ENCODE assay signal across 10 cellular contexts in genomic region chr9:131727184-131727785, GRCh38. TPM values are rescaled to one million over a fixed set of nuclear protein-coding genes. Genes with fewer than 3 reads are reported as not detected.
A peak's percentile ranks its signal among the peaks of the same experiment; 100 is the strongest.
DNase-seq lines count a peak whose midpoint lies in the region; ATAC-seq and TF ChIP-seq lines count a peak whose summit lies in the region.
"Had no signal": no experiment of that assay in that cellular context is flagged by ENCODE, and none has a peak within 500 bp of the region (broad histone marks: within the 10 kb centered on the region; RNA-seq: fewer than 3 reads in every experiment).

No MANE protein-coding gene starts in this region.

- H3K9me3 Mint-ChIP-seq in GM23338 (no peaks in the 10 kb centered on the region; the same call in 2 of the 3 replicates), T-cell (no peaks in the 10 kb centered on the region)

- H3K4me3 Mint-ChIP-seq in GM23338: no peak overlapping the region
- H3K4me3 Mint-ChIP-seq in T-cell: peak overlapping the region; percentile 51 to 82 (median 77)

- H3K36me3 Mint-ChIP-seq in GM23338 (ENCODE audit: low read depth): peaks cover 17% of the 10 kb centered on the region; the same call in 2 of the 3 replicates
- H3K36me3 Mint-ChIP-seq in T-cell: peaks cover 10% of the 10 kb centered on the region

- peaks cover 23% of the 10 kb centered on the region for H4K20me1 ChIP-seq in GM23338 (replicated peaks; ENCODE audit: insufficient read depth)
- peaks cover 82% of the 10 kb centered on the region for H4K20me1 ChIP-seq in smooth muscle cell (ENCODE audit: low read depth)

- H3K4me1 ChIP-seq in GM23338 (ENCODE audit: insufficient read depth) (peaks cover 29% of the 10 kb centered on the region), smooth muscle cell (ENCODE audit: low read depth) (peaks cover 27% of the 10 kb centered on the region)

- H3K4me3 ChIP-seq in GM23338 (no peak overlapping the region), fibroblast of villous mesenchyme (ENCODE audit: low read depth, low read length) (no peak overlapping the region), smooth muscle cell (no peak overlapping the region)
- H3K4me3 ChIP-seq: SJSA1 had no signal

- H3K9ac ChIP-seq in smooth muscle cell (ENCODE audit: low read depth): no peak overlapping the region

- H3K36me3 ChIP-seq in GM23338 (ENCODE audit: insufficient read depth) (no peaks in the 10 kb centered on the region), smooth muscle cell (ENCODE audit: low read depth) (no peaks in the 10 kb centered on the region)
- H3K36me3 ChIP-seq: SJSA1 had no signal

- H3K4me1 Mint-ChIP-seq in GM23338 (peaks cover 37% of the 10 kb centered on the region), T-cell (peaks cover 75 to 90% (median 83%) of the 10 kb centered on the region in 3 donors)

- H3K79me2 ChIP-seq in GM23338 (replicated peaks; ENCODE audit: insufficient read depth): peaks cover 98% of the 10 kb centered on the region
- H3K79me2 ChIP-seq in smooth muscle cell (ENCODE audit: low read depth): peaks cover 47% of the 10 kb centered on the region

- TF ChIP-seq CTCF in GM23338 (conservative IDR thresholded peaks at IDR 0.05; ENCODE audit: low read depth in 2 of 2) (no peak), fibroblast of villous mesenchyme (IDR thresholded peaks at IDR 0.05; ENCODE audit: insufficient read depth, low read depth, low read length) (no peak), smooth muscle cell (IDR thresholded peaks at IDR 0.05; ENCODE audit: borderline replicate concordance, insufficient read depth, poor library complexity, severe bottlenecking) (no peak)

- H3F3A ChIP-seq in GM23338 (replicated peaks; ENCODE audit: low read depth): no peaks in the 10 kb centered on the region
- peaks cover 18% of the 10 kb centered on the region for H3F3A ChIP-seq in smooth muscle cell (ENCODE audit: low read depth)

- no peaks in the 10 kb centered on the region for H3K9me2 ChIP-seq in GM23338 (ENCODE audit: insufficient read depth)

- CTCF ChIA-PET in T-cell (lab: Charles Lee): interaction anchor here (0.7 to 2.4 kb wide), 8 partner anchors 8 to 136 kb away, joined by 3 to 14 read pairs (median 6); partner anchors contain the start of gene RAPGEF1 (in 1 of the 2)

- WGBS in smooth muscle cell (ENCODE audit: low lambda C conversion rate): 44% methylated on average over 7 of the region's 7 CpGs

- H3K4me2 ChIP-seq in GM23338 (peak overlapping the region; percentile 52; the same call in 1 of the 2 replicates), smooth muscle cell (peak overlapping the region; percentile 77)

- H2AFZ ChIP-seq in GM23338 (no peak overlapping the region), smooth muscle cell (ENCODE audit: low read depth) (no peak overlapping the region)

- H3K27me3 Mint-ChIP-seq in GM23338 (ENCODE audit: insufficient read depth, low read depth, poor library complexity) (peaks cover 5% of the 10 kb centered on the region), T-cell (no peaks in the 10 kb centered on the region)

- ATAC-seq in GM23338 (peak; percentile 23; the same call in 2 of the 3 replicates), T-cell (replicated peaks in 1 of 4) (no peak), GM18858 (IDR thresholded peaks at IDR 0.05; ENCODE audit: unreplicated experiment) (no peak)

- H3K27ac ChIP-seq in GM23338 (ENCODE audit: low read depth): peak overlapping the region; percentile 77; the same call in 1 of the 2 replicates
- peak overlapping the region; percentile 67 for H3K27ac ChIP-seq in smooth muscle cell (ENCODE audit: low read depth)
- H3K27ac ChIP-seq: SJSA1 had no signal

- H3K27ac Mint-ChIP-seq in GM23338 (no peak overlapping the region), T-cell (peak overlapping the region; percentile 88 to 92)

- DNase-seq in GM23338 (ENCODE audit: low spot score): no peak
- no peak for DNase-seq in T-cell
- DNase-seq in fibroblast of villous mesenchyme (ENCODE audit: low read depth): peak; percentile 36
- DNase-seq in smooth muscle cell (lab: John Stamatoyannopoulos, UW; ENCODE audit: unreplicated experiment): no peak
- no peak for DNase-seq in midbrain (lab: John Stamatoyannopoulos, UW)
- DNase-seq in RKO (ENCODE audit: low spot score): no peak
- DNase-seq in middle frontal gyrus (ENCODE audit: extremely low spot score, low spot score): no peak
- DNase-seq: stimulated activated CD4-positive, alpha-beta T cell treated with anti-CD3 and anti-CD28 coated beads, Interleukin-1b, Interleukin-23, amount 100 ng/mL, for 48 hours had no signal

- H3K9me3 ChIP-seq in smooth muscle cell (replicated peaks; ENCODE audit: low read depth): no peaks in the 10 kb centered on the region
- H3K9me3 ChIP-seq: SJSA1 had no signal

- no peaks in the 10 kb centered on the region for H3K27me3 ChIP-seq in GM23338 (ENCODE audit: insufficient read depth)
- H3K27me3 ChIP-seq in smooth muscle cell (ENCODE audit: low read depth): no peaks in the 10 kb centered on the region
- H3K27me3 ChIP-seq: SJSA1 had no signal

- POLR2A ChIA-PET in T-cell (lab: Charles Lee): interaction anchor here (0.6 to 1.0 kb wide), 6 partner anchors 12 to 188 kb away, joined by 3 to 4 read pairs (median 3); no protein-coding TSS in a partner anchor

TF ChIP-seq in GM23338, 12 proteins besides CTCF, POLR2A, EP300 and RAD21:
- TF ChIP-seq ZNF331 (CRISPR knock-in tag; IDR thresholded peaks at IDR 0.05; ENCODE audit: low read depth) (no peak), EZH2 (IDR thresholded peaks at IDR 0.05; ENCODE audit: low read depth, unreplicated experiment) (no peak), ZNF114 (CRISPR knock-in tag; IDR thresholded peaks at IDR 0.05) (no peak), CREB1 (CRISPR knock-in tag; IDR thresholded peaks at IDR 0.05; ENCODE audit: low read depth) (no peak), STAT1 (IDR thresholded peaks at IDR 0.05; ENCODE audit: unreplicated experiment) (no peak), EZH2phosphoT487 (IDR thresholded peaks at IDR 0.05; ENCODE audit: unreplicated experiment) (no peak)
- TF ChIP-seq, protein P1, sequence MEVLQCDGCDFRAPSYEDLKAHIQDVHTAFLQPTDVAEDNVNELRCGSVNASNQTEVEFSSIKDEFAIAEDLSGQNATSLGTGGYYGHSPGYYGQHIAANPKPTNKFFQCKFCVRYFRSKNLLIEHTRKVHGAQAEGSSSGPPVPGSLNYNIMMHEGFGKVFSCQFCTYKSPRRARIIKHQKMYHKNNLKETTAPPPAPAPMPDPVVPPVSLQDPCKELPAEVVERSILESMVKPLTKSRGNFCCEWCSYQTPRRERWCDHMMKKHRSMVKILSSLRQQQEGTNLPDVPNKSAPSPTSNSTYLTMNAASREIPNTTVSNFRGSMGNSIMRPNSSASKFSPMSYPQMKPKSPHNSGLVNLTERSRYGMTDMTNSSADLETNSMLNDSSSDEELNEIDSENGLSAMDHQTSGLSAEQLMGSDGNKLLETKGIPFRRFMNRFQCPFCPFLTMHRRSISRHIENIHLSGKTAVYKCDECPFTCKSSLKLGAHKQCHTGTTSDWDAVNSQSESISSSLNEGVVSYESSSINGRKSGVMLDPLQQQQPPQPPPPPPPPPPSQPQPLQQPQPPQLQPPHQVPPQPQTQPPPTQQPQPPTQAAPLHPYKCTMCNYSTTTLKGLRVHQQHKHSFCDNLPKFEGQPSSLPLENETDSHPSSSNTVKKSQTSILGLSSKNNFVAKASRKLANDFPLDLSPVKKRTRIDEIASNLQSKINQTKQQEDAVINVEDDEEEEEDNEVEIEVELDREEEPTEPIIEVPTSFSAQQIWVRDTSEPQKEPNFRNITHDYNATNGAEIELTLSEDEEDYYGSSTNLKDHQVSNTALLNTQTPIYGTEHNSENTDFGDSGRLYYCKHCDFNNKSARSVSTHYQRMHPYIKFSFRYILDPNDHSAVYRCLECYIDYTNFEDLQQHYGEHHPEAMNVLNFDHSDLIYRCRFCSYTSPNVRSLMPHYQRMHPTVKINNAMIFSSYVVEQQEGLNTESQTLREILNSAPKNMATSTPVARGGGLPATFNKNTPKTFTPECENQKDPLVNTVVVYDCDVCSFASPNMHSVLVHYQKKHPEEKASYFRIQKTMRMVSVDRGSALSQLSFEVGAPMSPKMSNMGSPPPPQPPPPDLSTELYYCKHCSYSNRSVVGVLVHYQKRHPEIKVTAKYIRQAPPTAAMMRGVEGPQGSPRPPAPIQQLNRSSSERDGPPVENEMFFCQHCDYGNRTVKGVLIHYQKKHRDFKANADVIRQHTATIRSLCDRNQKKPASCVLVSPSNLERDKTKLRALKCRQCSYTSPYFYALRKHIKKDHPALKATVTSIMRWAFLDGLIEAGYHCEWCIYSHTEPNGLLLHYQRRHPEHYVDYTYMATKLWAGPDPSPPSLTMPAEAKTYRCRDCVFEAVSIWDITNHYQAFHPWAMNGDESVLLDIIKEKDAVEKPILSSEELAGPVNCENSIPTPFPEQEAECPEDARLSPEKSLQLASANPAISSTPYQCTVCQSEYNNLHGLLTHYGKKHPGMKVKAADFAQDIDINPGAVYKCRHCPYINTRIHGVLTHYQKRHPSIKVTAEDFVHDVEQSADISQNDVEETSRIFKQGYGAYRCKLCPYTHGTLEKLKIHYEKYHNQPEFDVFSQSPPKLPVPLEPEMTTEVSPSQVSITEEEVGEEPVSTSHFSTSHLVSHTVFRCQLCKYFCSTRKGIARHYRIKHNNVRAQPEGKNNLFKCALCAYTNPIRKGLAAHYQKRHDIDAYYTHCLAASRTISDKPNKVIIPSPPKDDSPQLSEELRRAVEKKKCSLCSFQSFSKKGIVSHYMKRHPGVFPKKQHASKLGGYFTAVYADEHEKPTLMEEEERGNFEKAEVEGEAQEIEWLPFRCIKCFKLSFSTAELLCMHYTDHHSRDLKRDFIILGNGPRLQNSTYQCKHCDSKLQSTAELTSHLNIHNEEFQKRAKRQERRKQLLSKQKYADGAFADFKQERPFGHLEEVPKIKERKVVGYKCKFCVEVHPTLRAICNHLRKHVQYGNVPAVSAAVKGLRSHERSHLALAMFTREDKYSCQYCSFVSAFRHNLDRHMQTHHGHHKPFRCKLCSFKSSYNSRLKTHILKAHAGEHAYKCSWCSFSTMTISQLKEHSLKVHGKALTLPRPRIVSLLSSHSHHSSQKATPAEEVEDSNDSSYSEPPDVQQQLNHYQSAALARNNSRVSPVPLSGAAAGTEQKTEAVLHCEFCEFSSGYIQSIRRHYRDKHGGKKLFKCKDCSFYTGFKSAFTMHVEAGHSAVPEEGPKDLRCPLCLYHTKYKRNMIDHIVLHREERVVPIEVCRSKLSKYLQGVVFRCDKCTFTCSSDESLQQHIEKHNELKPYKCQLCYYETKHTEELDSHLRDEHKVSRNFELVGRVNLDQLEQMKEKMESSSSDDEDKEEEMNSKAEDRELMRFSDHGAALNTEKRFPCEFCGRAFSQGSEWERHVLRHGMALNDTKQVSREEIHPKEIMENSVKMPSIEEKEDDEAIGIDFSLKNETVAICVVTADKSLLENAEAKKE (CRISPR knock-in tag; IDR thresholded peaks at IDR 0.05): no peak

RNA-seq across cellular contexts. Expression of gene RAPGEF1, which starts 12.6 kb away (rescaled TPM):
- total RNA-seq in GM23338 (2014; rRNA removed; shearing (Covaris generic)): 80.7 and 82.8 TPM in 2 replicates
- 9.9 and 10.9 TPM in 2 replicates for polyA plus RNA-seq in GM23338 (2016; fragmentation: Nextera tagmentation; extraction: Ambion mirVana)
- total RNA-seq in T-cell: 100 to 1,000 TPM in 4 of 5 donors, 10 to 100 TPM in 1; 97.9 to 167 (median 139) TPM
- 22.9 and 27.7 TPM in 2 replicates for total RNA-seq in fibroblast of villous mesenchyme
- total RNA-seq in smooth muscle cell: 15.3 and 17.8 TPM in 2 replicates
- 16.4 and 21.8 TPM in 2 replicates for polyA plus RNA-seq in smooth muscle cell
